ENCODE assay signal across 24 cellular contexts in the genomic region with DNA sequence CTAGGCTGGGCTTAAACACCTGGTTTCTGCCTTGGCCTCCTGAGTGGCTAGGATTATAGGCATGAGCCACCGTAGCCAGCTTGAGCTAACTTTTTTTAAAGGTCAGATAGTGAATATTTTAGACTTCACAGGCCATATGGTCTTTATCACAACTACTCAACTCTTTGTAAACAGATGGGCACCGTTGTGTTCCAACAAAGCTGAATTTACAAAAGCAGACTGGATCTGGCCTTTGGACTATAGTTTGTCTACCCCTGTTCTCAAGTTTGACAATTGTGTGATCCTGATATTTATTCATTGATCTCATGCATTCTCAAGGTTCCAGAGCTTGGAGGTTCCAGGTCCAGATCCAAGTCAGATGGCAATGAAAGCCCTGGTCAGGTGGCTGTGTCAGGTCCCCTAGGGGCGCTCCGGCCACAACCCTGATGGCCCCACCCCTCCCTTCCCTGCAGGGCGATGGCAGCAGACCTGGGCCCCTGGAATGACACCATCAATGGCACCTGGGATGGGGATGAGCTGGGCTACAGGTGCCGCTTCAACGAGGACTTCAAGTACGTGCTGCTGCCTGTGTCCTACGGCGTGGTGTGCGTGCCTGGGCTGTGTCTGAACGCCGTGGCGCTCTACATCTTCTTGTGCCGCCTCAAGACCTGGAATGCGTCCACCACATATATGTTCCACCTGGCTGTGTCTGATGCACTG. TPM values are rescaled to one million over a fixed set of nuclear protein-coding genes. Genes with fewer than 3 reads are reported as not detected.
DNase-seq lines count a peak whose midpoint lies in the region; FAIRE-seq and TF ChIP-seq lines count a peak whose summit lies in the region.
"Had no signal": no experiment of that assay in that cellular context is flagged by ENCODE, and none has a peak within 500 bp of the region (broad histone marks: within the 10 kb centered on the region; RNA-seq: fewer than 3 reads in every experiment).

No MANE protein-coding gene starts in this region.

- no peak overlapping the region for H4K8ac ChIP-seq in H1 (ENCODE audit: extremely low read depth, insufficient read depth, low read length)

- H3K27me3 ChIP-seq in H1 (replicated peaks in 1 of 4; ENCODE audit: control insufficient read depth in 3 of 4, extremely low read depth in 1 of 4, insufficient read depth in 3 of 4, low read length in 3 of 4), result no peaks in the 10 kb centered on the region
- H3K27me3 ChIP-seq in liver (ENCODE audit: control insufficient read depth in 4 of 4, insufficient read depth in 4 of 4, low read length in 3 of 4), result no peaks in the 10 kb centered on the region
- H3K27me3 ChIP-seq: heart left ventricle, thyroid gland had no signal

- H3K4me3 ChIP-seq in H1 (ENCODE audit: extremely low read depth in 1 of 4, insufficient read depth in 2 of 4, low read depth in 3 of 4, low read length in 4 of 4) (no peak overlapping the region), liver (ENCODE audit: low read depth in 1 of 3, low read length in 3 of 3) (no peak overlapping the region)
- H3K4me3 ChIP-seq: A549, heart left ventricle, thyroid gland had no signal

- no peak overlapping the region for H2BK5ac ChIP-seq in H1 (ENCODE audit: low read depth, low read length)

- H3K56ac ChIP-seq in H1 (replicated peaks; ENCODE audit: insufficient read length, low read depth, low read length), result no peak overlapping the region

- no peak overlapping the region for H3K18ac ChIP-seq in H1 (ENCODE audit: extremely low read depth, low read length)

- peak overlapping the region; percentile 56 for H4K91ac ChIP-seq in H1 (replicated peaks; ENCODE audit: insufficient read length, low read length)

- no peak for FAIRE-seq in H1 (lab: Jason Lieb, UNC)
- FAIRE-seq: A549, astrocyte had no signal

- H3K9ac ChIP-seq in H1 (replicated peaks in 1 of 4; ENCODE audit: extremely low read depth in 1 of 4, low read depth in 3 of 4, low read length in 3 of 4) (no peak overlapping the region), liver (ENCODE audit: low read depth in 1 of 2, low read length in 2 of 2) (no peak overlapping the region)

- H3K9me3 ChIP-seq in H1 (ENCODE audit: insufficient read depth in 2 of 2, low read depth in 1 of 2, low read length in 1 of 2) (no peaks in the 10 kb centered on the region), liver (ENCODE audit: control insufficient read depth in 4 of 4, low read length in 3 of 4) (no peaks in the 10 kb centered on the region)
- H3K9me3 ChIP-seq: A549, heart left ventricle, thyroid gland had no signal

- no peak overlapping the region for H3K27ac ChIP-seq in H1 (ENCODE audit: low read depth, low read length)
- no peak overlapping the region for H3K27ac ChIP-seq in liver (ENCODE audit: low read depth in 1 of 2, low read length in 2 of 2)
- H3K27ac ChIP-seq: A549, thyroid gland had no signal

- no peak overlapping the region for H2BK12ac ChIP-seq in H1 (ENCODE audit: low read depth, low read length)

- no peak overlapping the region for H3K14ac ChIP-seq in H1 (ENCODE audit: insufficient read length)

- no peak for TF ChIP-seq POLR2A in H1 (IDR thresholded peaks at IDR 0.05; ENCODE audit: control extremely low read depth in 1 of 2, low read depth in 2 of 2, low read length in 2 of 2)

- H4K20me1 ChIP-seq in H1 (replicated peaks in 1 of 2; ENCODE audit: control insufficient read depth in 1 of 2, insufficient read depth in 2 of 2, low read length in 2 of 2), result no peaks in the 10 kb centered on the region

- H3K4me2 ChIP-seq in H1 (ENCODE audit: insufficient read depth in 1 of 2, low read depth in 2 of 2, low read length in 2 of 2), result no peak overlapping the region
- H3K4me2 ChIP-seq: A549 had no signal

- H2BK20ac ChIP-seq in H1 (ENCODE audit: low read length), result no peak overlapping the region

- H3K4ac ChIP-seq in H1 (replicated peaks; ENCODE audit: insufficient read length, low read depth, low read length), result no peak overlapping the region

- H3K4me1 ChIP-seq in H1 (replicated peaks in 1 of 4; ENCODE audit: control insufficient read depth in 3 of 4, insufficient read depth in 4 of 4, low read length in 3 of 4), result peaks cover 0 to 4% (median under 1%) of the 10 kb centered on the region in 4 experiments; a peak in 3 of 7 replicates
- peaks cover 2 to 27% (median 17%) of the 10 kb centered on the region in 4 donors for H3K4me1 ChIP-seq in liver (ENCODE audit: control insufficient read depth in 4 of 4, insufficient read depth in 4 of 4, low read length in 3 of 4)

- no peak overlapping the region for H2AK5ac ChIP-seq in H1 (ENCODE audit: low read depth, low read length)

- 0 out of 2 replicates have a peak, but pooled peaks cover 2% of the 10 kb centered on the region for H3K23me2 ChIP-seq in H1 (ENCODE audit: low read depth, low read length)

- TF ChIP-seq RAD21 in H1 (IDR thresholded peaks at IDR 0.05 in 1 of 2, conservative IDR thresholded peaks at IDR 0.05 in 1 of 2; ENCODE audit: low read depth in 2 of 2, low read length in 2 of 2) (no peak), liver (IDR thresholded peaks at IDR 0.05) (no peak)

- H4K5ac ChIP-seq in H1 (ENCODE audit: insufficient read length, low read depth, low read length), result no peak overlapping the region

- DNase-seq in activated effector memory CD4-positive, alpha-beta T cell treated with anti-CD3 and anti-CD28 coated beads, Interleukin-2, amount 50 U/mL, for 16 hours, result peak; percentile 44
- DNase-seq in activated effector memory CD4-positive, alpha-beta T cell treated with Interleukin-2 at 50 U/mL for 16 hours, result no peak
- no peak for DNase-seq in H1 (ENCODE audit: low read depth in 1 of 2, low spot score in 2 of 2)
- no peak for DNase-seq in putamen (ENCODE audit: low spot score)
- DNase-seq in NCI-H82 treated with DMSO at 0.1 percent for 48 hours (lab: John Stamatoyannopoulos, UW; ENCODE audit: unreplicated experiment), result no peak
- no peak for DNase-seq in stimulated activated naive CD4-positive, alpha-beta T cell treated with Interleukin-2 at 50 U/mL for 16 hours (lab: John Stamatoyannopoulos, UW)
- DNase-seq in EL, result no peak
- DNase-seq: activated CD4-positive, alpha-beta T cell treated with anti-CD3 and anti-CD28 coated beads, Interleukin-2, amount 50 U/mL, for 48 hours; CD4-positive, alpha-beta memory T cell; GOT3; NCI-H1092; NCI-H1694 treated with DMSO at 0.1 percent for 48 hours; NCI-H510A treated with DMSO at 0.1 percent for 48 hours; SIG-M5; stimulated activated CD4-positive, alpha-beta T cell treated with anti-CD3 and anti-CD28 coated beads, Interleukin-15, amount 100 ng/mL, for 24 hours; stimulated activated naive CD8-positive, alpha-beta T cell treated with anti-CD3 and anti-CD28 coated beads, Interleukin-15, amount 100 ng/mL, for 72 hours had no signal

- no peak overlapping the region for H3K23ac ChIP-seq in H1 (ENCODE audit: insufficient read length)

- H3K79me2 ChIP-seq in H1 (ENCODE audit: control insufficient read depth in 1 of 2, insufficient read depth in 2 of 2, low read length in 2 of 2), result no peaks in the 10 kb centered on the region

- H3K36me3 ChIP-seq in H1 (ENCODE audit: control insufficient read depth in 2 of 4, insufficient read depth in 4 of 4, low read length in 3 of 4) (no peaks in the 10 kb centered on the region), liver (ENCODE audit: control insufficient read depth in 4 of 4, insufficient read depth in 3 of 4, low read depth in 1 of 4, low read length in 3 of 4) (no peaks in the 10 kb centered on the region)

- H2BK15ac ChIP-seq in H1 (ENCODE audit: low read length), result no peak overlapping the region

- H2BK120ac ChIP-seq in H1 (replicated peaks; ENCODE audit: low read depth, low read length), result no peak overlapping the region

- H3K79me1 ChIP-seq in H1 (ENCODE audit: low read depth, low read length), result no peaks in the 10 kb centered on the region; the same call in 1 of the 2 replicates

- H2AFZ ChIP-seq in H1 (ENCODE audit: low read length), result no peak overlapping the region

- 95% methylated on average over 15 of the region's 16 CpGs; no CpG with 5 or more reads in 1 of the 2 experiments for WGBS in H1 (ENCODE audit: extremely low coverage in 1 of 2, insufficient coverage in 1 of 2, insufficient read length in 1 of 2, insufficient replicate concordance in 2 of 2, low coverage in 1 of 2, low lambda C conversion rate in 2 of 2, missing lambda C conversion rate in 1 of 2), 2 experiments
- WGBS in liver, result 86% methylated on average over 16 of the region's 16 CpGs

- TF ChIP-seq EP300 in H1 (IDR thresholded peaks at IDR 0.05; ENCODE audit: borderline replicate concordance in 1 of 2, low read depth in 2 of 2, low read length in 2 of 2), result no peak

- TF ChIP-seq CTCF in H1 (IDR thresholded peaks at IDR 0.05; ENCODE audit: control extremely low read depth in 1 of 3, insufficient read depth in 1 of 3, low read depth in 1 of 3, low read length in 3 of 3), result no peak
- no peak for TF ChIP-seq CTCF in liver (IDR thresholded peaks at IDR 0.05; ENCODE audit: low read depth, low read length, missing input control)

- CTCF ChIA-PET in H1 (lab: Charles Lee; ENCODE audit: partially characterized antibody), result interaction anchor here (0.8 to 21.6 kb wide), 16 partner anchors 9 to 405 kb away, joined by 3 to 451 read pairs (median 7); no protein-coding TSS in a partner anchor

- POLR2A ChIA-PET in H1 (lab: Charles Lee; ENCODE audit: partially characterized antibody), result no interaction called here

TF ChIP-seq in liver, 16 proteins besides CTCF, POLR2A, EP300 and RAD21 (continues in another document):
- no peak for TF ChIP-seq EGR1 (IDR thresholded peaks at IDR 0.05; ENCODE audit: low read depth in 2 of 2)

RNA-seq across cellular contexts. Expression of a gene that starts 15.8 kb away (rescaled TPM):
- total RNA-seq in H1 (2021; fragmentation: NEBNext Ultra II Directional; extraction: Animal tissue kit (Norgen Biotek cat#: 25700)), result 1.0 and 1.2 TPM in 2 replicates
- 1.5 and 2.6 TPM in 2 replicates for polyA plus RNA-seq in H1 (2011; rRNA removed)
- 1.4 TPM for polyA plus RNA-seq in H1 (2011; cell fraction: cytosol; rRNA removed)
- 1.6 TPM for polyA plus RNA-seq in H1 (2011; cell fraction: nucleus; rRNA removed)
- 0.21 to 0.75 TPM (median 0.57 TPM) in 4 replicates for polyA plus RNA-seq in H1 (2012, experiment 1 of 2)
- polyA plus RNA-seq in H1 (2012, experiment 2 of 2), result 0.63 TPM
- polyA plus RNA-seq in H1 (2013, experiment 1 of 2), result 0.93 TPM
- 0.85 TPM for polyA plus RNA-seq in H1 (2013, experiment 2 of 2)
- polyA minus RNA-seq in H1 (2011; rRNA and poly(A)+ RNA removed), result 1.4 and 1.5 TPM in 2 replicates
- 0.66 TPM for polyA minus RNA-seq in H1 (2011; cell fraction: cytosol; rRNA and poly(A)+ RNA removed)
- polyA minus RNA-seq in H1 (2011; cell fraction: nucleus; rRNA and poly(A)+ RNA removed), result 2.7 TPM
- total RNA-seq in liver, result 1 to 10 TPM; 2.4 to 3.7 TPM
- polyA plus RNA-seq in liver, result 1 to 10 TPM; 1.8 to 2.0 TPM
- total RNA-seq: activated T-helper 1 cell treated with anti-CD3 and anti-CD28 coated beads, Interleukin-12 subunit alpha, Interleukin-12 subunit beta, Interleukin-2, Interleukin-4 antibody, amounts not matched to agents 30 ng/mL and 10 ng/mL and 1 ng/mL, durations not matched to agents 14 hours and 24 hours and 36 hours; CD4-positive, alpha-beta memory T cell; G401 had no signal
- polyA plus RNA-seq: CD4-positive, alpha-beta memory T cell had no signal

RNA-seq across cellular contexts. Expression of a gene that starts 38.3 kb away (rescaled TPM):
- not detected in 2 replicates for total RNA-seq in H1 (2021; fragmentation: NEBNext Ultra II Directional; extraction: Animal tissue kit (Norgen Biotek cat#: 25700))
- polyA plus RNA-seq in H1 (2011; rRNA removed), result 0.15 and 0.20 TPM in 2 replicates
- polyA plus RNA-seq in H1 (2011; cell fraction: cytosol; rRNA removed), result 0.26 TPM
- 0.13 TPM for polyA plus RNA-seq in H1 (2011; cell fraction: nucleus; rRNA removed)
- 0.09 to 0.11 TPM in 2 of 4 replicates, not detected in the others for polyA plus RNA-seq in H1 (2012, experiment 1 of 2)
- not detected for polyA plus RNA-seq in H1 (2012, experiment 2 of 2)
- 0.18 TPM for polyA plus RNA-seq in H1 (2013, experiment 1 of 2)
- polyA plus RNA-seq in H1 (2013, experiment 2 of 2), result 0.07 TPM
- 0.17 and 0.32 TPM in 2 replicates for polyA minus RNA-seq in H1 (2011; rRNA and poly(A)+ RNA removed)
- not detected for polyA minus RNA-seq in H1 (2011; cell fraction: cytosol; rRNA and poly(A)+ RNA removed)
- not detected for polyA minus RNA-seq in H1 (2011; cell fraction: nucleus; rRNA and poly(A)+ RNA removed)
- under 1 TPM; 0.59 to 0.98 TPM for total RNA-seq in liver
- polyA plus RNA-seq in liver, result 1 to 10 TPM in 1 of 2 donors, under 1 TPM in 1; 0.21 to 1.3 TPM
- total RNA-seq: activated T-helper 1 cell treated with anti-CD3 and anti-CD28 coated beads, Interleukin-12 subunit alpha, Interleukin-12 subunit beta, Interleukin-2, Interleukin-4 antibody, amounts not matched to agents 30 ng/mL and 10 ng/mL and 1 ng/mL, durations not matched to agents 14 hours and 24 hours and 36 hours; G401; neural crest cell had no signal
- polyA plus RNA-seq: CD4-positive, alpha-beta memory T cell had no signal
